Comparison of ENCODE assay signal across 10 cellular contexts in genomic region chr22:46942816-46943783, GRCh38.
DNase-seq lines count a peak whose midpoint lies in the region; ATAC-seq and TF ChIP-seq lines count a peak whose summit lies in the region.
"Had no signal": no experiment of that assay in that cellular context is flagged by ENCODE, and none has a peak within 500 bp of the region (broad histone marks: within the 10 kb centered on the region; RNA-seq: fewer than 3 reads in every experiment).

No MANE protein-coding gene starts in this region.

- H3K27ac Mint-ChIP-seq in endodermal cell, result no peak overlapping the region
- no peak overlapping the region for H3K27ac Mint-ChIP-seq in activated T-helper 17 cell treated with anti-CD3 and anti-CD28 coated beads, Interleukin-2, amount 50 U/mL, for 72 hours
- H3K27ac Mint-ChIP-seq in CD8-positive, alpha-beta memory T cell, result peak overlapping the region in 2 of 8 donors; percentile 38 to 55
- H3K27ac Mint-ChIP-seq: activated CD4-positive, alpha-beta T cell treated with anti-CD3 and anti-CD28 coated beads, Interleukin-2, amount 10 ng/mL, durations not matched to agents 24 days and 14 days had no signal

- H3K9me3 ChIP-seq in ascending aorta (no peaks in the 10 kb centered on the region), skeletal muscle tissue (ENCODE audit: control insufficient read depth in 3 of 3, low read length in 3 of 3) (no peaks in the 10 kb centered on the region), endodermal cell (ENCODE audit: control insufficient read depth, low read length) (no peaks in the 10 kb centered on the region)
- H3K9me3 ChIP-seq in CD8-positive, alpha-beta memory T cell (ENCODE audit: low read length), result no peaks in the 10 kb centered on the region

- CTCF ChIA-PET in CD8-positive, alpha-beta memory T cell (lab: Charles Lee), result no interaction called here

- H3K9ac ChIP-seq in skeletal muscle tissue (ENCODE audit: low read depth in 1 of 3, low read length in 3 of 3) (no peak overlapping the region), endodermal cell (ENCODE audit: extremely low read depth, low read length, poor library complexity, severe bottlenecking) (no peak overlapping the region)

- H3K9me3 Mint-ChIP-seq in endodermal cell, result peaks cover 4% of the 10 kb centered on the region
- H3K9me3 Mint-ChIP-seq in activated T-helper 17 cell treated with anti-CD3 and anti-CD28 coated beads, Interleukin-2, amount 50 U/mL, for 72 hours, result no peaks in the 10 kb centered on the region
- H3K9me3 Mint-ChIP-seq in CD8-positive, alpha-beta memory T cell, result no peaks in the 10 kb centered on the region
- H3K9me3 Mint-ChIP-seq: activated CD4-positive, alpha-beta T cell treated with anti-CD3 and anti-CD28 coated beads, Interleukin-2, amount 10 ng/mL, durations not matched to agents 24 days and 14 days had no signal

- H3K36me3 Mint-ChIP-seq in endodermal cell (ENCODE audit: low read depth), result peaks cover 18% of the 10 kb centered on the region
- H3K36me3 Mint-ChIP-seq in activated T-helper 17 cell treated with anti-CD3 and anti-CD28 coated beads, Interleukin-2, amount 50 U/mL, for 72 hours (ENCODE audit: low read depth), result peaks cover 67% of the 10 kb centered on the region
- peaks cover 0 to 46% (median 13%) of the 10 kb centered on the region in 3 donors for H3K36me3 Mint-ChIP-seq in CD8-positive, alpha-beta memory T cell

- 96 to 97% methylated on average over 15 to 22 of the region's 22 CpGs for WGBS in endodermal cell (ENCODE audit: insufficient coverage in 1 of 2, insufficient read length in 1 of 2), 2 experiments

- POLR2A ChIA-PET in CD8-positive, alpha-beta memory T cell (lab: Charles Lee), result no interaction called here

- peak overlapping the region; percentile 63 for H3K27ac ChIP-seq in HL-60 (replicated peaks)
- peak overlapping the region; percentile 21 to 50 for H3K27ac ChIP-seq in ascending aorta
- H3K27ac ChIP-seq in skeletal muscle tissue (ENCODE audit: low read depth, low read length), result peak overlapping the region; percentile 65
- no peak overlapping the region for H3K27ac ChIP-seq in endodermal cell (ENCODE audit: low read depth, low read length)
- H3K27ac ChIP-seq in CD8-positive, alpha-beta memory T cell (ENCODE audit: low read depth, low read length), result no peak overlapping the region

- DNase-seq in HL-60 (ENCODE audit: low read depth in 1 of 2, low spot score in 1 of 2), result peak in 1 of 2 experiments; percentile 12
- DNase-seq in ascending aorta (ENCODE audit: low spot score in 2 of 2), result no peak
- DNase-seq in left kidney (ENCODE audit: low read depth, low spot score), result peak; percentile 69
- DNase-seq in endodermal cell, result no peak
- no peak for DNase-seq in CD8-positive, alpha-beta memory T cell
- no peak for DNase-seq in foreskin fibroblast
- DNase-seq: activated CD4-positive, alpha-beta T cell treated with anti-CD3 and anti-CD28 coated beads, Interleukin-2, amount 10 ng/mL, durations not matched to agents 24 days and 14 days; NCI-H2107 had no signal

- no peaks in the 10 kb centered on the region for H3K4me1 ChIP-seq in ascending aorta
- H3K4me1 ChIP-seq in skeletal muscle tissue (ENCODE audit: control insufficient read depth in 3 of 3, insufficient read depth in 3 of 3, low read length in 3 of 3), result peaks cover 0 to 3% (median 0%) of the 10 kb centered on the region in 3 donors
- H3K4me1 ChIP-seq in endodermal cell (ENCODE audit: control insufficient read depth, insufficient read depth, low read length), result no peaks in the 10 kb centered on the region
- H3K4me1 ChIP-seq in CD8-positive, alpha-beta memory T cell (ENCODE audit: insufficient read depth, low read length), result no peaks in the 10 kb centered on the region

- H3K4me1 Mint-ChIP-seq in endodermal cell, result peaks cover 6% of the 10 kb centered on the region
- peaks cover 9% of the 10 kb centered on the region for H3K4me1 Mint-ChIP-seq in activated T-helper 17 cell treated with anti-CD3 and anti-CD28 coated beads, Interleukin-2, amount 50 U/mL, for 72 hours
- H3K4me1 Mint-ChIP-seq in CD8-positive, alpha-beta memory T cell, result peaks cover 15 to 29% (median 16%) of the 10 kb centered on the region in 3 donors

- H3K4me3 Mint-ChIP-seq in endodermal cell, result no peak overlapping the region
- no peak overlapping the region for H3K4me3 Mint-ChIP-seq in activated T-helper 17 cell treated with anti-CD3 and anti-CD28 coated beads, Interleukin-2, amount 50 U/mL, for 72 hours
- H3K4me3 Mint-ChIP-seq in CD8-positive, alpha-beta memory T cell, result no peak overlapping the region
- H3K4me3 Mint-ChIP-seq: activated CD4-positive, alpha-beta T cell treated with anti-CD3 and anti-CD28 coated beads, Interleukin-2, amount 10 ng/mL, durations not matched to agents 24 days and 14 days had no signal

- H3K36me3 ChIP-seq in ascending aorta (no peaks in the 10 kb centered on the region), skeletal muscle tissue (ENCODE audit: control insufficient read depth in 3 of 3, insufficient read depth in 3 of 3, low read length in 3 of 3) (peaks cover 0 to 1% (median 0%) of the 10 kb centered on the region in 3 donors), endodermal cell (ENCODE audit: control insufficient read depth, insufficient read depth, low read length) (peaks cover 12% of the 10 kb centered on the region)
- no peaks in the 10 kb centered on the region for H3K36me3 ChIP-seq in CD8-positive, alpha-beta memory T cell (ENCODE audit: insufficient read depth, low read length)

- H3K27me3 ChIP-seq in HL-60 (ENCODE audit: insufficient read depth, poor library complexity, severe bottlenecking) (no peaks in the 10 kb centered on the region), ascending aorta (no peaks in the 10 kb centered on the region), skeletal muscle tissue (ENCODE audit: control insufficient read depth in 3 of 3, insufficient read depth in 3 of 3, low read length in 3 of 3) (no peaks in the 10 kb centered on the region), endodermal cell (ENCODE audit: control insufficient read depth, insufficient read depth, low read length, poor library complexity, severe bottlenecking) (no peaks in the 10 kb centered on the region)
- no peaks in the 10 kb centered on the region for H3K27me3 ChIP-seq in CD8-positive, alpha-beta memory T cell (ENCODE audit: insufficient read depth, low read length, poor library complexity, severe bottlenecking)

- no peaks in the 10 kb centered on the region for H3K27me3 Mint-ChIP-seq in endodermal cell (ENCODE audit: insufficient read depth)
- no peaks in the 10 kb centered on the region for H3K27me3 Mint-ChIP-seq in activated T-helper 17 cell treated with anti-CD3 and anti-CD28 coated beads, Interleukin-2, amount 50 U/mL, for 72 hours
- H3K27me3 Mint-ChIP-seq in CD8-positive, alpha-beta memory T cell, result no peaks in the 10 kb centered on the region
- H3K27me3 Mint-ChIP-seq: activated CD4-positive, alpha-beta T cell treated with anti-CD3 and anti-CD28 coated beads, Interleukin-2, amount 10 ng/mL, durations not matched to agents 24 days and 14 days had no signal

- ATAC-seq in activated T-helper 17 cell treated with anti-CD3 and anti-CD28 coated beads, Interleukin-2, amount 50 U/mL, for 72 hours (replicated peaks), result no peak

- intact Hi-C loops in ascending aorta (cut with DNase I), result no loop called here

- TF ChIP-seq CTCF in HL-60 (IDR thresholded peaks at IDR 0.05; ENCODE audit: insufficient read depth, low read length), result no peak
- TF ChIP-seq CTCF in ascending aorta (IDR thresholded peaks at IDR 0.05), result no peak
- TF ChIP-seq CTCF in endodermal cell (conservative IDR thresholded peaks at IDR 0.05), result no peak
- no peak for TF ChIP-seq CTCF in foreskin fibroblast (IDR thresholded peaks at IDR 0.05; ENCODE audit: low read depth, low read length)

- no peak overlapping the region for H3K4me3 ChIP-seq in HL-60 (replicated peaks; ENCODE audit: insufficient read depth, low read length)
- no peak overlapping the region for H3K4me3 ChIP-seq in ascending aorta
- H3K4me3 ChIP-seq in skeletal muscle tissue (ENCODE audit: low read length in 3 of 3), result peak overlapping the region in 2 of 3 donors; percentile 29 to 60
- H3K4me3 ChIP-seq in endodermal cell (ENCODE audit: low read length), result no peak overlapping the region
- no peak overlapping the region for H3K4me3 ChIP-seq in CD8-positive, alpha-beta memory T cell (ENCODE audit: low read length)
- H3K4me3 ChIP-seq in foreskin fibroblast (ENCODE audit: low read depth in 1 of 2, low read length in 2 of 2), result no peak overlapping the region

Comparison
In these comparisons a context has a peak if more than half of its experiments do, and no peak if none do; other contexts are left out.
1. H3K27ac ChIP-seq: peak in HL-60 (single experiment), ascending aorta (2 of 2) and skeletal muscle tissue (single experiment); none in endodermal cell (single experiment) and CD8-positive, alpha-beta memory T cell (single experiment).
2. H3K4me3 ChIP-seq: peak in skeletal muscle tissue (2 of 3); none in HL-60 (single experiment), ascending aorta (0 of 2), endodermal cell (single experiment), CD8-positive, alpha-beta memory T cell (single experiment) and foreskin fibroblast (0 of 2).